ENCODE assay signal across 17 cellular contexts in genomic region chr3:27194494-27194893, GRCh38.
"Had no signal": no experiment of that assay in that cellular context is flagged by ENCODE, and none has a peak within 500 bp of the region (broad histone marks: within the 10 kb centered on the region; RNA-seq: fewer than 3 reads in every experiment).

No MANE protein-coding gene starts in this region.

- H3K4me3 Mint-ChIP-seq: activated B cell treated with CpG ODN at 0.5 μM for 24 hours; activated CD4-positive, alpha-beta T cell treated with anti-CD3 and anti-CD28 coated beads, Interleukin-2, amount 10 ng/mL, durations not matched to agents 24 days and 14 days; activated CD8-positive, alpha-beta T cell treated with anti-CD3 and anti-CD28 coated beads, Interleukin-2, amount 10 ng/mL, durations not matched to agents 7 days and 5 days; activated naive CD8-positive, alpha-beta T cell treated with anti-CD3 and anti-CD28 coated beads for 36 hours; activated T-cell treated with anti-CD3 and anti-CD28 coated beads, Interleukin-2, amount 50 U/mL, for 72 hours; nephron progenitor cell; stimulated activated memory B cell treated with anti-CD40 and anti-IgM and Interleukin-4, amounts not matched to agents 10 μg/mL and 1 μg/mL and 100 μg/mL, for 72 hours had no signal

- H3K36me3 ChIP-seq: tibial nerve, vagina had no signal

- H3K36me3 Mint-ChIP-seq: activated naive CD8-positive, alpha-beta T cell treated with anti-CD3 and anti-CD28 coated beads for 36 hours; stimulated activated memory B cell treated with anti-CD40 and anti-IgM and Interleukin-4, amounts not matched to agents 10 μg/mL and 1 μg/mL and 100 μg/mL, for 72 hours had no signal

- H3K27ac ChIP-seq: left ventricle myocardium inferior, vagina had no signal

- H3K4me3 ChIP-seq: left ventricle myocardium inferior, tibial nerve, vagina had no signal

- H3K27me3 ChIP-seq: tibial nerve, vagina had no signal

- H3K9me3 Mint-ChIP-seq: activated B cell treated with CpG ODN at 0.5 μM for 24 hours; activated CD4-positive, alpha-beta T cell treated with anti-CD3 and anti-CD28 coated beads, Interleukin-2, amount 10 ng/mL, durations not matched to agents 24 days and 14 days; activated naive CD8-positive, alpha-beta T cell treated with anti-CD3 and anti-CD28 coated beads for 36 hours; activated T-cell treated with anti-CD3 and anti-CD28 coated beads, Interleukin-2, amount 50 U/mL, for 72 hours had no signal

- H3K9me3 ChIP-seq: tibial nerve, vagina had no signal

- DNase-seq: activated B cell treated with CpG ODN at 0.5 μM for 24 hours; activated CD4-positive, alpha-beta T cell treated with anti-CD3 and anti-CD28 coated beads, Interleukin-2, amount 10 ng/mL, durations not matched to agents 24 days and 14 days; activated CD8-positive, alpha-beta memory T cell treated with anti-CD3 and anti-CD28 coated beads, Interleukin-2, amount 50 U/mL, for 48 hours; activated CD8-positive, alpha-beta T cell treated with anti-CD3 and anti-CD28 coated beads, Interleukin-2, amount 10 ng/mL, durations not matched to agents 7 days and 5 days; activated gamma-delta T cell; activated naive CD8-positive, alpha-beta T cell treated with anti-CD3 and anti-CD28 coated beads for 36 hours; activated T-cell treated with anti-CD3 and anti-CD28 coated beads, Interleukin-2, amount 50 U/mL, for 72 hours; anterior cingulate cortex; hippocampal formation; left ventricle myocardium inferior; nephron progenitor cell; stimulated activated CD4-positive, alpha-beta T cell treated with anti-CD3 and anti-CD28 coated beads, Interleukin-2, amount 100 ng/mL, for 48 hours; SW 1271 had no signal

- H3K4me1 Mint-ChIP-seq: activated B cell treated with CpG ODN at 0.5 μM for 24 hours; activated CD4-positive, alpha-beta T cell treated with anti-CD3 and anti-CD28 coated beads, Interleukin-2, amount 10 ng/mL, durations not matched to agents 24 days and 14 days; activated naive CD8-positive, alpha-beta T cell treated with anti-CD3 and anti-CD28 coated beads for 36 hours; nephron progenitor cell; stimulated activated memory B cell treated with anti-CD40 and anti-IgM and Interleukin-4, amounts not matched to agents 10 μg/mL and 1 μg/mL and 100 μg/mL, for 72 hours had no signal

- H3K27me3 Mint-ChIP-seq: activated B cell treated with CpG ODN at 0.5 μM for 24 hours; activated CD4-positive, alpha-beta T cell treated with anti-CD3 and anti-CD28 coated beads, Interleukin-2, amount 10 ng/mL, durations not matched to agents 24 days and 14 days; activated naive CD8-positive, alpha-beta T cell treated with anti-CD3 and anti-CD28 coated beads for 36 hours; stimulated activated memory B cell treated with anti-CD40 and anti-IgM and Interleukin-4, amounts not matched to agents 10 μg/mL and 1 μg/mL and 100 μg/mL, for 72 hours had no signal

- H3K27ac Mint-ChIP-seq: activated B cell treated with CpG ODN at 0.5 μM for 24 hours; activated CD4-positive, alpha-beta T cell treated with anti-CD3 and anti-CD28 coated beads, Interleukin-2, amount 10 ng/mL, durations not matched to agents 24 days and 14 days; activated CD8-positive, alpha-beta T cell treated with anti-CD3 and anti-CD28 coated beads, Interleukin-2, amount 10 ng/mL, durations not matched to agents 7 days and 5 days; activated naive CD8-positive, alpha-beta T cell treated with anti-CD3 and anti-CD28 coated beads for 36 hours; activated T-cell treated with anti-CD3 and anti-CD28 coated beads, Interleukin-2, amount 50 U/mL, for 72 hours; nephron progenitor cell; stimulated activated memory B cell treated with anti-CD40 and anti-IgM and Interleukin-4, amounts not matched to agents 10 μg/mL and 1 μg/mL and 100 μg/mL, for 72 hours had no signal

- ATAC-seq: activated CD8-positive, alpha-beta T cell treated with anti-CD3 and anti-CD28 coated beads, Interleukin-2, amount 10 ng/mL, durations not matched to agents 7 days and 5 days; activated T-cell treated with anti-CD3 and anti-CD28 coated beads, Interleukin-2, amount 50 U/mL, for 72 hours; esophagus mucosa; stimulated activated memory B cell treated with anti-CD40 and anti-IgM and Interleukin-4, amounts not matched to agents 10 μg/mL and 1 μg/mL and 100 μg/mL, for 72 hours had no signal

- H3K4me1 ChIP-seq: vagina had no signal
